Comparison of ENCODE assay signal across 22 cellular contexts in genomic region chr12:64418209-64418608, GRCh38. TPM values are rescaled to one million over a fixed set of nuclear protein-coding genes. Genes with fewer than 3 reads are reported as not detected.
DNase-seq lines count a peak whose midpoint lies in the region; ATAC-seq lines count a peak whose summit lies in the region.
"Had no signal": no experiment of that assay in that cellular context is flagged by ENCODE, and none has a peak within 500 bp of the region (broad histone marks: within the 10 kb centered on the region; RNA-seq: fewer than 3 reads in every experiment).

No MANE protein-coding gene starts in this region.

- H2AK5ac ChIP-seq in mesendoderm (ENCODE audit: low read length), result no peak overlapping the region

- H3K79me2 ChIP-seq in mesendoderm (ENCODE audit: control insufficient read depth, insufficient read depth, low read length), result no peaks in the 10 kb centered on the region

- H3K9ac ChIP-seq in mesendoderm (ENCODE audit: low read length), result no peak overlapping the region

- H3K9me3 Mint-ChIP-seq in activated T-cell treated with anti-CD3 and anti-CD28 coated beads, Interleukin-2, amount 50 U/mL, for 72 hours, result no peaks in the 10 kb centered on the region
- no peaks in the 10 kb centered on the region for H3K9me3 Mint-ChIP-seq in activated T-helper 1 cell treated with anti-CD3 and anti-CD28 coated beads, Interleukin-12 subunit alpha, Interleukin-12 subunit beta, Interleukin-2, Interleukin-4 antibody, amounts not matched to agents 30 ng/mL and 10 ng/mL and 1 ng/mL, durations not matched to agents 14 hours and 24 hours and 36 hours
- H3K9me3 Mint-ChIP-seq in activated naive CD8-positive, alpha-beta T cell treated with anti-CD3 and anti-CD28 coated beads for 36 hours, result no peaks in the 10 kb centered on the region
- H3K9me3 Mint-ChIP-seq in stimulated activated naive CD8-positive, alpha-beta T cell treated with anti-CD3 and anti-CD28 coated beads, Interleukin-15, Interleukin-2, amounts not matched to agents 100 ng/mL and 50 ng/mL, for 24 hours, result no peaks in the 10 kb centered on the region
- H3K9me3 Mint-ChIP-seq: CD4-positive, alpha-beta memory T cell; GM23338; H9 had no signal

- H2BK120ac ChIP-seq in mesendoderm (ENCODE audit: low read depth, low read length), result no peak overlapping the region

- H3K36me3 Mint-ChIP-seq in activated T-cell treated with anti-CD3 and anti-CD28 coated beads, Interleukin-2, amount 50 U/mL, for 72 hours (ENCODE audit: insufficient read depth in 2 of 2), result peaks cover 12 to 56% of the 10 kb centered on the region in 2 donors
- peaks cover 54% of the 10 kb centered on the region for H3K36me3 Mint-ChIP-seq in activated T-helper 1 cell treated with anti-CD3 and anti-CD28 coated beads, Interleukin-12 subunit alpha, Interleukin-12 subunit beta, Interleukin-2, Interleukin-4 antibody, amounts not matched to agents 30 ng/mL and 10 ng/mL and 1 ng/mL, durations not matched to agents 14 hours and 24 hours and 36 hours (ENCODE audit: low read depth)
- peaks cover 41% of the 10 kb centered on the region for H3K36me3 Mint-ChIP-seq in activated naive CD8-positive, alpha-beta T cell treated with anti-CD3 and anti-CD28 coated beads for 36 hours
- H3K36me3 Mint-ChIP-seq in stimulated activated naive CD8-positive, alpha-beta T cell treated with anti-CD3 and anti-CD28 coated beads, Interleukin-15, Interleukin-2, amounts not matched to agents 100 ng/mL and 50 ng/mL, for 24 hours (ENCODE audit: low read depth), result peaks cover 87% of the 10 kb centered on the region

- ATAC-seq in activated T-cell treated with anti-CD3 and anti-CD28 coated beads, Interleukin-2, amount 50 U/mL, for 72 hours (replicated peaks in 1 of 2), result no peak
- ATAC-seq: A549, GM12878, GM23338, K562, Right ventricle myocardium inferior had no signal

- no peak overlapping the region for H3K56ac ChIP-seq in mesendoderm (ENCODE audit: low read length)

- H3K23ac ChIP-seq in mesendoderm (ENCODE audit: low read length), result no peak overlapping the region

- H4K5ac ChIP-seq in mesendoderm (ENCODE audit: low read length), result no peak overlapping the region

- peaks cover 2% of the 10 kb centered on the region for H3K36me3 ChIP-seq in mesendoderm (ENCODE audit: control insufficient read depth, insufficient read depth, low read length)

- peaks cover 2% of the 10 kb centered on the region for H3K79me1 ChIP-seq in mesendoderm (ENCODE audit: low read length)

- H3K27me3 Mint-ChIP-seq in activated T-cell treated with anti-CD3 and anti-CD28 coated beads, Interleukin-2, amount 50 U/mL, for 72 hours (ENCODE audit: low read depth), result no peaks in the 10 kb centered on the region
- H3K27me3 Mint-ChIP-seq in activated T-helper 1 cell treated with anti-CD3 and anti-CD28 coated beads, Interleukin-12 subunit alpha, Interleukin-12 subunit beta, Interleukin-2, Interleukin-4 antibody, amounts not matched to agents 30 ng/mL and 10 ng/mL and 1 ng/mL, durations not matched to agents 14 hours and 24 hours and 36 hours (ENCODE audit: insufficient read depth), result no peaks in the 10 kb centered on the region
- no peaks in the 10 kb centered on the region for H3K27me3 Mint-ChIP-seq in activated naive CD8-positive, alpha-beta T cell treated with anti-CD3 and anti-CD28 coated beads for 36 hours
- H3K27me3 Mint-ChIP-seq in stimulated activated naive CD8-positive, alpha-beta T cell treated with anti-CD3 and anti-CD28 coated beads, Interleukin-15, Interleukin-2, amounts not matched to agents 100 ng/mL and 50 ng/mL, for 24 hours, result no peaks in the 10 kb centered on the region
- H3K27me3 Mint-ChIP-seq: CD4-positive, alpha-beta memory T cell had no signal

- no peak overlapping the region for H3K27ac ChIP-seq in mesendoderm (ENCODE audit: low read depth, low read length)
- H3K27ac ChIP-seq: A549, PC-9, SJCRH30 had no signal

- no peak overlapping the region for H2BK5ac ChIP-seq in mesendoderm (ENCODE audit: low read length)

- no peak overlapping the region for H4K8ac ChIP-seq in mesendoderm (ENCODE audit: low read depth, low read length)

- no peak overlapping the region for H3K4ac ChIP-seq in mesendoderm (ENCODE audit: low read depth, low read length)

- H3K4me2 ChIP-seq in mesendoderm (ENCODE audit: low read length), result no peak overlapping the region
- H3K4me2 ChIP-seq: A549, GM23338, PC-9 had no signal

- intact Hi-C loops in activated T-helper 1 cell treated with anti-CD3 and anti-CD28 coated beads, Interleukin-12 subunit alpha, Interleukin-12 subunit beta, Interleukin-2, Interleukin-4 antibody, amounts not matched to agents 30 ng/mL and 10 ng/mL and 1 ng/mL, durations not matched to agents 14 hours and 24 hours and 36 hours (cut with micrococcal nuclease), result loop anchor here (1.0 kb wide), 1 partner anchor 13 kb away; no protein-coding TSS in a partner anchor

- H3K27ac Mint-ChIP-seq in activated T-cell treated with anti-CD3 and anti-CD28 coated beads, Interleukin-2, amount 50 U/mL, for 72 hours, result peak overlapping the region; percentile 75
- peak overlapping the region; percentile 87 for H3K27ac Mint-ChIP-seq in activated T-helper 1 cell treated with anti-CD3 and anti-CD28 coated beads, Interleukin-12 subunit alpha, Interleukin-12 subunit beta, Interleukin-2, Interleukin-4 antibody, amounts not matched to agents 30 ng/mL and 10 ng/mL and 1 ng/mL, durations not matched to agents 14 hours and 24 hours and 36 hours
- peak overlapping the region; percentile 83 for H3K27ac Mint-ChIP-seq in activated naive CD8-positive, alpha-beta T cell treated with anti-CD3 and anti-CD28 coated beads for 36 hours
- H3K27ac Mint-ChIP-seq in stimulated activated naive CD8-positive, alpha-beta T cell treated with anti-CD3 and anti-CD28 coated beads, Interleukin-15, Interleukin-2, amounts not matched to agents 100 ng/mL and 50 ng/mL, for 24 hours, result peak overlapping the region; percentile 83
- H3K27ac Mint-ChIP-seq: CD4-positive, alpha-beta memory T cell; GM23338; H9 had no signal

- peaks cover 15% of the 10 kb centered on the region for H3K4me1 Mint-ChIP-seq in activated T-cell treated with anti-CD3 and anti-CD28 coated beads, Interleukin-2, amount 50 U/mL, for 72 hours (ENCODE audit: low read depth)
- peaks cover 21% of the 10 kb centered on the region for H3K4me1 Mint-ChIP-seq in activated T-helper 1 cell treated with anti-CD3 and anti-CD28 coated beads, Interleukin-12 subunit alpha, Interleukin-12 subunit beta, Interleukin-2, Interleukin-4 antibody, amounts not matched to agents 30 ng/mL and 10 ng/mL and 1 ng/mL, durations not matched to agents 14 hours and 24 hours and 36 hours (ENCODE audit: low read depth)
- H3K4me1 Mint-ChIP-seq in activated naive CD8-positive, alpha-beta T cell treated with anti-CD3 and anti-CD28 coated beads for 36 hours, result peaks cover 17% of the 10 kb centered on the region
- H3K4me1 Mint-ChIP-seq in stimulated activated naive CD8-positive, alpha-beta T cell treated with anti-CD3 and anti-CD28 coated beads, Interleukin-15, Interleukin-2, amounts not matched to agents 100 ng/mL and 50 ng/mL, for 24 hours (ENCODE audit: low read depth), result peaks cover 27% of the 10 kb centered on the region
- H3K4me1 Mint-ChIP-seq: GM23338, H9 had no signal

- H3K18ac ChIP-seq in mesendoderm (ENCODE audit: low read length), result no peak overlapping the region

- H3K27me3 ChIP-seq in mesendoderm (ENCODE audit: insufficient read depth, low read length, poor library complexity), result no peaks in the 10 kb centered on the region
- H3K27me3 ChIP-seq: SJCRH30 had no signal

- no peaks in the 10 kb centered on the region for H3K4me1 ChIP-seq in mesendoderm (ENCODE audit: control insufficient read depth, low read depth, low read length)
- H3K4me1 ChIP-seq: A549, SJCRH30 had no signal

- H3K4me3 ChIP-seq in mesendoderm (ENCODE audit: low read length), result no peak overlapping the region
- H3K4me3 ChIP-seq: A549, GM12878, GM23338, K562, PC-9, SJCRH30 had no signal

- no peak overlapping the region for H2BK15ac ChIP-seq in mesendoderm (replicated peaks; ENCODE audit: low read depth)

- DNase-seq in activated T-cell treated with anti-CD3 and anti-CD28 coated beads, Interleukin-2, amount 50 U/mL, for 72 hours, result no peak
- no peak for DNase-seq in activated T-cell treated with anti-CD3 and anti-CD28 coated beads for 4 hours
- DNase-seq in activated T-helper 1 cell treated with anti-CD3 and anti-CD28 coated beads, Interleukin-12 subunit alpha, Interleukin-12 subunit beta, Interleukin-2, Interleukin-4 antibody, amounts not matched to agents 30 ng/mL and 10 ng/mL and 1 ng/mL, durations not matched to agents 14 hours and 24 hours and 36 hours (ENCODE audit: low spot score), result no peak
- no peak for DNase-seq in activated naive CD8-positive, alpha-beta T cell treated with anti-CD3 and anti-CD28 coated beads for 36 hours
- no peak for DNase-seq in GDM1 (lab: John Stamatoyannopoulos, UW)
- no peak for DNase-seq in mesendoderm
- DNase-seq: C1 segment of cervical spinal cord; CD4-positive, alpha-beta memory T cell; COR-L47; H9; MM.1S; NCI-H2029; NCI-H446 treated with DMSO at 0.1 percent for 48 hours; NCI-H526 treated with DMSO at 0.1 percent for 48 hours; PC-9; SJCRH30 had no signal

- H3K4me3 Mint-ChIP-seq in activated T-cell treated with anti-CD3 and anti-CD28 coated beads, Interleukin-2, amount 50 U/mL, for 72 hours, result no peak overlapping the region
- H3K4me3 Mint-ChIP-seq in activated T-helper 1 cell treated with anti-CD3 and anti-CD28 coated beads, Interleukin-12 subunit alpha, Interleukin-12 subunit beta, Interleukin-2, Interleukin-4 antibody, amounts not matched to agents 30 ng/mL and 10 ng/mL and 1 ng/mL, durations not matched to agents 14 hours and 24 hours and 36 hours, result no peak overlapping the region
- no peak overlapping the region for H3K4me3 Mint-ChIP-seq in activated naive CD8-positive, alpha-beta T cell treated with anti-CD3 and anti-CD28 coated beads for 36 hours
- peak overlapping the region; percentile 37 for H3K4me3 Mint-ChIP-seq in stimulated activated naive CD8-positive, alpha-beta T cell treated with anti-CD3 and anti-CD28 coated beads, Interleukin-15, Interleukin-2, amounts not matched to agents 100 ng/mL and 50 ng/mL, for 24 hours
- H3K4me3 Mint-ChIP-seq: CD4-positive, alpha-beta memory T cell; GM23338; H9 had no signal

RNA-seq across cellular contexts. Expression of gene XPOT, which starts 14.0 kb away (rescaled TPM):
- 100 to 1,000 TPM; 284 to 325 TPM for total RNA-seq in activated T-cell treated with anti-CD3 and anti-CD28 coated beads, Interleukin-2, amount 50 U/mL, for 72 hours
- 145 and 146 TPM in 2 replicates for total RNA-seq in activated T-helper 1 cell treated with anti-CD3 and anti-CD28 coated beads, Interleukin-12 subunit alpha, Interleukin-12 subunit beta, Interleukin-2, Interleukin-4 antibody, amounts not matched to agents 30 ng/mL and 10 ng/mL and 1 ng/mL, durations not matched to agents 14 hours and 24 hours and 36 hours
- total RNA-seq in activated naive CD8-positive, alpha-beta T cell treated with anti-CD3 and anti-CD28 coated beads for 36 hours, result 100 to 1,000 TPM; 193 to 194 TPM
- polyA plus RNA-seq in mesendoderm (2013, experiment 1 of 2), result 143 TPM
- polyA plus RNA-seq in mesendoderm (2013, experiment 2 of 2), result 148 TPM

RNA-seq across cellular contexts. Expression of gene C12orf56, which starts 27.7 kb away (rescaled TPM):
- not detected for total RNA-seq in activated T-cell treated with anti-CD3 and anti-CD28 coated beads, Interleukin-2, amount 50 U/mL, for 72 hours
- total RNA-seq in activated T-helper 1 cell treated with anti-CD3 and anti-CD28 coated beads, Interleukin-12 subunit alpha, Interleukin-12 subunit beta, Interleukin-2, Interleukin-4 antibody, amounts not matched to agents 30 ng/mL and 10 ng/mL and 1 ng/mL, durations not matched to agents 14 hours and 24 hours and 36 hours, result 0.15 TPM in 1 of 2 replicates, not detected in the other
- total RNA-seq in activated naive CD8-positive, alpha-beta T cell treated with anti-CD3 and anti-CD28 coated beads for 36 hours, result not detected
- polyA plus RNA-seq in mesendoderm (2013, experiment 1 of 2), result 1.2 TPM
- 1.0 TPM for polyA plus RNA-seq in mesendoderm (2013, experiment 2 of 2)
- total RNA-seq: CD4-positive, alpha-beta memory T cell; GM12878; PC-9; Right ventricle myocardium inferior; SJCRH30 had no signal
- polyA plus RNA-seq: CD4-positive, alpha-beta memory T cell; GM12878 had no signal

RNA-seq across cellular contexts. Expression of gene TBK1, which starts 33.7 kb away (rescaled TPM):
- total RNA-seq in activated T-cell treated with anti-CD3 and anti-CD28 coated beads, Interleukin-2, amount 50 U/mL, for 72 hours, result 10 to 100 TPM; 20.6 to 23.9 TPM
- 33.6 and 42.4 TPM in 2 replicates for total RNA-seq in activated T-helper 1 cell treated with anti-CD3 and anti-CD28 coated beads, Interleukin-12 subunit alpha, Interleukin-12 subunit beta, Interleukin-2, Interleukin-4 antibody, amounts not matched to agents 30 ng/mL and 10 ng/mL and 1 ng/mL, durations not matched to agents 14 hours and 24 hours and 36 hours
- total RNA-seq in activated naive CD8-positive, alpha-beta T cell treated with anti-CD3 and anti-CD28 coated beads for 36 hours, result 10 to 100 TPM; 18.0 to 18.1 TPM
- polyA plus RNA-seq in mesendoderm (2013, experiment 1 of 2), result 12.7 TPM
- 12.4 TPM for polyA plus RNA-seq in mesendoderm (2013, experiment 2 of 2)
